ENCODE assay signal across 8 cellular contexts in the genomic region with DNA sequence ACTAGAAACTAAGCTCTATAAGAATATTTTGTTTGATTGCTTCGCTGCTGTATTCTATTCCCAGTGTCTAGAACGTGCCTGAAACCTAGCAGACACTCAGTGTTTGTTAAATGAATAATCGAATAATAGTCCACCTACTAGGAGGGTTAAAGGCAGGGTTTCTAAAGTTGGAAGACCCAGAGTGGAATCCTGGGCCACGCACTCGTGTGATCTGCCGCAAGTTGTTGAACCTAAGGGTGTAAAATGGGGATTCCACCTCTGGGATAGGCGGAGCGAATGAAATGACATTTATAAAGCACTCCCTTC. TPM values are rescaled to one million over a fixed set of nuclear protein-coding genes. Genes with fewer than 3 reads are reported as not detected.
DNase-seq lines count a peak whose midpoint lies in the region; ATAC-seq, FAIRE-seq and TF ChIP-seq lines count a peak whose summit lies in the region.

No MANE protein-coding gene starts in this region.

- CTCF ChIA-PET in IMR-90 (lab: Yijun Ruan, JAX), result interaction anchor here (0.6 kb wide), 1 partner anchor 9 kb away, joined by 4 read pairs; no protein-coding TSS in a partner anchor

- H3K4me3 Mint-ChIP-seq in natural killer cell, result peak overlapping the region; percentile 99

- 8% methylated on average over 2 of the region's 8 CpGs; no CpG with 5 or more reads in 1 of the 2 experiments for WGBS in IMR-90 (ENCODE audit: extremely low coverage in 2 of 2, insufficient read length in 1 of 2), 2 experiments

- TF ChIP-seq POLR2A in IMR-90 (IDR thresholded peaks at IDR 0.05; ENCODE audit: low read depth, low read length), result no peak

- peak overlapping the region; percentile 79 to 90 for H3K27ac Mint-ChIP-seq in natural killer cell

- no TSS peak for BruUV-seq in IMR-90 (replicated peaks; lab: Mats Ljungman, UMichigan)

- in situ Hi-C loops in IMR-90 (cut with MboI; ENCODE audit: low sequenced_read_pairs) (no loop called here), ACHN (cut with HindIII; ENCODE audit: low pct_ligation_motif_present, low pct_unique_long_range_greater_than_20kb, low sequenced_read_pairs) (no loop called here)

- no peak overlapping the region for H2BK120ac ChIP-seq in IMR-90 (ENCODE audit: low read depth, low read length)

- H3K9me3 Mint-ChIP-seq in natural killer cell, result no peaks in the 10 kb centered on the region

- H3K4me1 Mint-ChIP-seq in natural killer cell, result peaks cover 41 to 47% of the 10 kb centered on the region in 2 donors

- no peak for TF ChIP-seq RAD21 in IMR-90 (IDR thresholded peaks at IDR 0.05; ENCODE audit: low read length)

- H4K20me1 ChIP-seq in IMR-90 (ENCODE audit: insufficient read depth, low read length), result no peaks in the 10 kb centered on the region

- no peak overlapping the region for H4K5ac ChIP-seq in IMR-90 (ENCODE audit: low read depth, low read length)

- no peak overlapping the region for H2AK5ac ChIP-seq in IMR-90 (ENCODE audit: low read depth, low read length)

- H3K4me2 ChIP-seq in IMR-90 (ENCODE audit: low read depth, low read length), result peak overlapping the region; percentile 92

- H2AK9ac ChIP-seq in IMR-90 (replicated peaks; ENCODE audit: low read depth, low read length, poor library complexity), result no peak overlapping the region

- H3K4ac ChIP-seq in IMR-90 (ENCODE audit: low read depth, low read length), result no peak overlapping the region

- H3K27ac ChIP-seq in IMR-90 (ENCODE audit: insufficient read depth, low read length), result no peak overlapping the region

- H3K4me1 ChIP-seq in BE2C, result no peaks in the 10 kb centered on the region
- H3K4me1 ChIP-seq in IMR-90 (ENCODE audit: control insufficient read depth, insufficient read depth, low read length), result peaks cover 3% of the 10 kb centered on the region

- no peak overlapping the region for H2BK5ac ChIP-seq in IMR-90 (ENCODE audit: low read depth, low read length, poor library complexity, severe bottlenecking)

- ATAC-seq in IMR-90 (ENCODE audit: low read depth) (no peak), natural killer cell (no peak), HG03469 (IDR thresholded peaks at IDR 0.05; ENCODE audit: unreplicated experiment) (no peak), GM18868 (IDR thresholded peaks at IDR 0.05; ENCODE audit: unreplicated experiment) (no peak)

- H3K27me3 Mint-ChIP-seq in natural killer cell (ENCODE audit: low read depth in 2 of 2), result no peaks in the 10 kb centered on the region

- DNase-seq in BE2C (no peak), IMR-90 (no peak), bronchial epithelial cell (ENCODE audit: low read depth) (no peak), natural killer cell (no peak), ACHN (no peak), inferior parietal cortex (ENCODE audit: extremely low spot score) (no peak)

- intact Hi-C loops in IMR-90 (cut with micrococcal nuclease), result no loop called here
- intact Hi-C loops in natural killer cell (cut with micrococcal nuclease), result no loop called here

- H3K9me1 ChIP-seq in IMR-90 (ENCODE audit: insufficient read depth, low read length), result no peaks in the 10 kb centered on the region

- H2BK20ac ChIP-seq in IMR-90 (ENCODE audit: low read depth, low read length), result no peak overlapping the region

- no peak for FAIRE-seq in bronchial epithelial cell (lab: Jason Lieb, UNC)

- no peak overlapping the region for H3K56ac ChIP-seq in IMR-90 (ENCODE audit: extremely low read depth, insufficient read depth, low read length)

- peaks cover 9 to 12% of the 10 kb centered on the region in 2 experiments; a peak in 2 of 4 replicates for H3K79me1 ChIP-seq in IMR-90 (ENCODE audit: low read depth in 1 of 2, low read length in 2 of 2)

- H4K91ac ChIP-seq in IMR-90 (ENCODE audit: insufficient read depth, low read depth, low read length), result no peak overlapping the region

- no peaks in the 10 kb centered on the region for H3K36me3 Mint-ChIP-seq in natural killer cell

- TF ChIP-seq CTCF in BE2C (IDR thresholded peaks at IDR 0.05; ENCODE audit: low read depth, low read length) (no peak), IMR-90 (conservative IDR thresholded peaks at IDR 0.05; ENCODE audit: low read depth, low read length) (no peak), bronchial epithelial cell (IDR thresholded peaks at IDR 0.05; ENCODE audit: insufficient read depth, low read length, severe bottlenecking) (no peak), natural killer cell (IDR thresholded peaks at IDR 0.05) (no peak)

- POLR2A ChIA-PET in IMR-90 (lab: Charles Lee; ENCODE audit: unreplicated experiment), result no interaction called here

- H3K9me3 ChIP-seq in BE2C (no peaks in the 10 kb centered on the region), IMR-90 (ENCODE audit: control insufficient read depth, insufficient read depth, low read length) (no peaks in the 10 kb centered on the region)

- peak overlapping the region in 1 of 2 experiments; percentile 60; a peak in 1 of 4 replicates for H4K8ac ChIP-seq in IMR-90 (ENCODE audit: low read depth in 2 of 2, low read length in 2 of 2)

- H2BK15ac ChIP-seq in IMR-90 (ENCODE audit: low read depth, low read length), result no peak overlapping the region

- no peak overlapping the region for H3K18ac ChIP-seq in IMR-90 (ENCODE audit: low read depth, low read length)

- H3K14ac ChIP-seq in IMR-90 (replicated peaks; ENCODE audit: low read depth, low read length), result no peak overlapping the region

- H3K9ac ChIP-seq in IMR-90 (ENCODE audit: low read depth, low read length), result no peak overlapping the region

- peak overlapping the region; percentile 92 for H2AFZ ChIP-seq in IMR-90 (replicated peaks; ENCODE audit: low read length, poor library complexity)

- dilution Hi-C loops in IMR-90 (cut with HindIII; ENCODE audit: low sequenced_read_pairs, unreplicated experiment), result no loop called here

- no peak overlapping the region for H3K23ac ChIP-seq in IMR-90 (ENCODE audit: low read depth, low read length)

- H3K36me3 ChIP-seq in BE2C (no peaks in the 10 kb centered on the region), IMR-90 (ENCODE audit: control insufficient read depth, insufficient read depth, low read length) (no peaks in the 10 kb centered on the region), bronchial epithelial cell (ENCODE audit: control insufficient read depth, insufficient read depth, low read length) (no peaks in the 10 kb centered on the region)

- H3K4me3 ChIP-seq in BE2C (ENCODE audit: low read depth, low read length) (peak overlapping the region; percentile 65), IMR-90 (ENCODE audit: insufficient read depth, low read depth, low read length) (peak overlapping the region; percentile 33; the same call in 1 of the 2 replicates), bronchial epithelial cell (ENCODE audit: low read depth, low read length) (peak overlapping the region; percentile 35)

- H3K27me3 ChIP-seq in BE2C (no peaks in the 10 kb centered on the region), IMR-90 (ENCODE audit: control insufficient read depth, insufficient read depth, low read length) (no peaks in the 10 kb centered on the region; the same call in 1 of the 2 replicates), bronchial epithelial cell (ENCODE audit: control insufficient read depth, insufficient read depth, low read length) (no peaks in the 10 kb centered on the region)

TF ChIP-seq in IMR-90, 13 proteins besides CTCF, POLR2A, EP300 and RAD21 (continues in another document):
- TF ChIP-seq RCOR1 (IDR thresholded peaks at IDR 0.05; ENCODE audit: insufficient replicate concordance, low read length) (no peak), BHLHE40 (IDR thresholded peaks at IDR 0.05; ENCODE audit: low read depth, low read length) (no peak)

RNA-seq across cellular contexts. Expression of a gene that starts 0.7 kb away (rescaled TPM):
- polyA plus RNA-seq in BE2C (2012; ENCODE audit: insufficient read depth, insufficient read length, low read depth), result 17.0 TPM
- total RNA-seq in IMR-90 (2012; rRNA removed), result 3.0 and 4.2 TPM in 2 replicates
- polyA plus RNA-seq in IMR-90 (2012; rRNA removed), result 10.0 and 14.2 TPM in 2 replicates
- 4.0 and 11.5 TPM in 2 replicates for polyA plus RNA-seq in IMR-90 (2012; cell fraction: cytosol; rRNA removed)
- polyA plus RNA-seq in IMR-90 (2012; cell fraction: nucleus; rRNA removed; ENCODE audit: low replicate concordance), result 9.6 and 20.8 TPM in 2 replicates
- total RNA-seq in bronchial epithelial cell, result 1.3 and 2.3 TPM in 2 replicates
- 10 to 100 TPM; 21.5 to 32.6 (median 22.2) TPM for total RNA-seq in natural killer cell

RNA-seq across cellular contexts. Expression of a gene that starts 35.4 kb away (rescaled TPM):
- polyA plus RNA-seq in BE2C (2012; ENCODE audit: insufficient read depth, insufficient read length, low read depth), result 7.0 TPM
- total RNA-seq in IMR-90 (2012; rRNA removed), result not detected in 2 replicates
- 1.8 and 2.3 TPM in 2 replicates for polyA plus RNA-seq in IMR-90 (2012; rRNA removed)
- 0.54 and 0.62 TPM in 2 replicates for polyA plus RNA-seq in IMR-90 (2012; cell fraction: cytosol; rRNA removed)
- 8.7 and 38.4 TPM in 2 replicates for polyA plus RNA-seq in IMR-90 (2012; cell fraction: nucleus; rRNA removed; ENCODE audit: low replicate concordance)
- total RNA-seq in bronchial epithelial cell, result not detected in 2 replicates
- total RNA-seq in natural killer cell, result 10 to 100 TPM; 25.9 to 46.4 (median 32.5) TPM

RNA-seq across cellular contexts. Expression of a gene that starts 47.6 kb away (rescaled TPM):
- polyA plus RNA-seq in BE2C (2012; ENCODE audit: insufficient read depth, insufficient read length, low read depth), result 200 TPM
- 5.0 and 6.1 TPM in 2 replicates for total RNA-seq in IMR-90 (2012; rRNA removed)
- polyA plus RNA-seq in IMR-90 (2012; rRNA removed), result 41.3 and 42.2 TPM in 2 replicates
- polyA plus RNA-seq in IMR-90 (2012; cell fraction: cytosol; rRNA removed), result 20.5 and 31.1 TPM in 2 replicates
- 247 and 673 TPM in 2 replicates for polyA plus RNA-seq in IMR-90 (2012; cell fraction: nucleus; rRNA removed; ENCODE audit: low replicate concordance)
- 3.9 and 8.2 TPM in 2 replicates for total RNA-seq in bronchial epithelial cell
- 100 to 1,000 TPM; 282 to 296 (median 289) TPM for total RNA-seq in natural killer cell

RNA-seq across cellular contexts. Expression of a gene that starts 47.8 kb away (rescaled TPM):
- 3.0 TPM for polyA plus RNA-seq in BE2C (2012; ENCODE audit: insufficient read depth, insufficient read length, low read depth)
- total RNA-seq in IMR-90 (2012; rRNA removed), result 0.28 and 0.54 TPM in 2 replicates
- 0.29 and 0.43 TPM in 2 replicates for polyA plus RNA-seq in IMR-90 (2012; rRNA removed)
- polyA plus RNA-seq in IMR-90 (2012; cell fraction: cytosol; rRNA removed), result 0.23 and 0.58 TPM in 2 replicates
- 1.5 and 2.5 TPM in 2 replicates for polyA plus RNA-seq in IMR-90 (2012; cell fraction: nucleus; rRNA removed; ENCODE audit: low replicate concordance)
- 0.38 and 0.53 TPM in 2 replicates for total RNA-seq in bronchial epithelial cell
- under 1 TPM; 0.45 to 0.94 (median 0.88) TPM for total RNA-seq in natural killer cell

RNA-seq across cellular contexts. Expression of a gene that starts 54.6 kb away (rescaled TPM):
- 24.9 TPM for polyA plus RNA-seq in BE2C (2012; ENCODE audit: insufficient read depth, insufficient read length, low read depth)
- 0.18 and 0.28 TPM in 2 replicates for total RNA-seq in IMR-90 (2012; rRNA removed)
- 1.3 and 1.5 TPM in 2 replicates for polyA plus RNA-seq in IMR-90 (2012; rRNA removed)
- 0.94 and 1.1 TPM in 2 replicates for polyA plus RNA-seq in IMR-90 (2012; cell fraction: cytosol; rRNA removed)
- 1.8 and 2.7 TPM in 2 replicates for polyA plus RNA-seq in IMR-90 (2012; cell fraction: nucleus; rRNA removed; ENCODE audit: low replicate concordance)
- total RNA-seq in bronchial epithelial cell, result under 0.01 and 0.64 TPM in 2 replicates
- under 1 TPM in 2 of 3 donors, not detected in 1; 0.12 to 0.13 TPM for total RNA-seq in natural killer cell

Comparison
In these comparisons a context has a peak if more than half of its experiments do, and no peak if none do; other contexts are left out.
1. RNA of a gene that starts 35.4 kb away (total RNA-seq): 25.9 to 46.4 TPM in natural killer cell; not detected in IMR-90 and not detected in bronchial epithelial cell; every median in the first group is over 10 times any median in the second.
2. RNA of a gene that starts 47.6 kb away (total RNA-seq): 282 to 296 TPM in natural killer cell; 5.0 to 6.1 TPM in IMR-90 and 3.9 to 8.2 TPM in bronchial epithelial cell; every median in the first group is over 10 times any median in the second.
3. Peak in every context shown above with its lines, with median percentiles within 50 percentile points of each other: H3K4me3 ChIP-seq.